ENCODE assay signal across 24 cellular contexts in the genomic region with DNA sequence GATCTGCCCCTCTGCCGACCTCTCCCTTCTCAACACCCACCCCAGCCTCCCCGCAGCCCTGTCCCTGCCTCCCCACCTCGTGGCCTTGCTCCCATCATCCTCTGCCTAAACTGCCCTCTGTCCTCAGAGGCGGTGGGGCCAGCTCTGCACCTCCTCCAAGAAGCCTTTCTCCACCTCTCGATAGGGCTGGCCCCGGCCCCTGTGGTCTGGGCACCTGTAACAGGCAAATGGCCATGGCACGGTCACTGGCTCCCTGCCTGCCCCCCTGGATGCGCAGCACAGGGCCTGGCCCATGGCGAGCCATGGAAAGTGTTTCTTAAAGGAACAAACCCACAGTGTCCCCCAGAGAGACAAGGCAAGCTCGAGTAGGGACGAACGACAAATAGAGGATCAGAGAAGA.
DNase-seq lines count a peak whose midpoint lies in the region; ATAC-seq, FAIRE-seq and TF ChIP-seq lines count a peak whose summit lies in the region.
"Had no signal": no experiment of that assay in that cellular context is flagged by ENCODE, and none has a peak within 500 bp of the region (broad histone marks: within the 10 kb centered on the region; RNA-seq: fewer than 3 reads in every experiment).

No MANE protein-coding gene starts in this region.

- ATAC-seq in GM21515 (IDR thresholded peaks at IDR 0.05; ENCODE audit: unreplicated experiment), result no peak
- ATAC-seq in GM21723 (IDR thresholded peaks at IDR 0.05; ENCODE audit: unreplicated experiment), result no peak
- no peak for ATAC-seq in HG02623 (IDR thresholded peaks at IDR 0.05; ENCODE audit: unreplicated experiment)
- ATAC-seq: A549 had no signal

- no peak overlapping the region for H3K4me3 Mint-ChIP-seq in nephron progenitor cell
- H3K4me3 Mint-ChIP-seq: activated CD4-positive, alpha-beta T cell treated with anti-CD3 and anti-CD28 coated beads, Interleukin-2, amount 10 ng/mL, durations not matched to agents 24 days and 14 days; brain; stimulated activated naive CD8-positive, alpha-beta T cell treated with anti-CD3 and anti-CD28 coated beads, Interleukin-15, Interleukin-2, amounts not matched to agents 100 ng/mL and 50 ng/mL, for 24 hours had no signal

- peak; percentile 65 for FAIRE-seq in urothelium cell line (lab: Jason Lieb, UNC)
- FAIRE-seq: A549, H54 had no signal

- no peaks in the 10 kb centered on the region for H3K9me3 Mint-ChIP-seq in nephron progenitor cell
- H3K9me3 Mint-ChIP-seq: activated CD4-positive, alpha-beta T cell treated with anti-CD3 and anti-CD28 coated beads, Interleukin-2, amount 10 ng/mL, durations not matched to agents 24 days and 14 days; brain; stimulated activated naive CD8-positive, alpha-beta T cell treated with anti-CD3 and anti-CD28 coated beads, Interleukin-15, Interleukin-2, amounts not matched to agents 100 ng/mL and 50 ng/mL, for 24 hours had no signal

- no peaks in the 10 kb centered on the region for H3K36me3 Mint-ChIP-seq in nephron progenitor cell (ENCODE audit: low read depth)
- H3K36me3 Mint-ChIP-seq: brain had no signal

- no peak for TF ChIP-seq CTCF in nephron progenitor cell (IDR thresholded peaks at IDR 0.05)

- peaks cover 42% of the 10 kb centered on the region for H3K4me1 Mint-ChIP-seq in nephron progenitor cell
- H3K4me1 Mint-ChIP-seq: brain had no signal

- peaks cover 13% of the 10 kb centered on the region for H3K27me3 Mint-ChIP-seq in nephron progenitor cell (ENCODE audit: low read depth, poor library complexity)
- H3K27me3 Mint-ChIP-seq: stimulated activated naive CD8-positive, alpha-beta T cell treated with anti-CD3 and anti-CD28 coated beads, Interleukin-15, Interleukin-2, amounts not matched to agents 100 ng/mL and 50 ng/mL, for 24 hours had no signal

- peak; percentile 52 for DNase-seq in activated effector memory CD4-positive, alpha-beta T cell treated with anti-CD3 and anti-CD28 coated beads, Interleukin-2, amount 50 U/mL, for 16 hours
- no peak for DNase-seq in activated effector memory CD4-positive, alpha-beta T cell treated with Interleukin-2 at 50 U/mL for 16 hours
- peak; percentile 40 for DNase-seq in activated CD8-positive, alpha-beta memory T cell treated with anti-CD3 and anti-CD28 coated beads, Interleukin-2, amount 50 U/mL, for 48 hours
- DNase-seq in nephron progenitor cell, result no peak
- no peak for DNase-seq in urothelium cell line (ENCODE audit: low spot score)
- DNase-seq: activated CD4-positive, alpha-beta T cell treated with anti-CD3 and anti-CD28 coated beads, Interleukin-2, amount 10 ng/mL, durations not matched to agents 24 days and 14 days; activated gamma-delta T cell treated with Interleukin-2 at 50 U/mL for 16 hours; COR-L47; DMS79; effector CD4-positive, alpha-beta T cell; erythroblast; foreskin fibroblast; Kasumi-1; mesendoderm; MV-4-11; NCI-H187; stimulated activated CD4-positive, alpha-beta T cell treated with anti-CD3 and anti-CD28 coated beads, Interleukin-4, amount 100 ng/mL, for 24 hours had no signal

- peak overlapping the region; percentile 42 for H3K27ac Mint-ChIP-seq in nephron progenitor cell
- H3K27ac Mint-ChIP-seq: activated CD4-positive, alpha-beta T cell treated with anti-CD3 and anti-CD28 coated beads, Interleukin-2, amount 10 ng/mL, durations not matched to agents 24 days and 14 days; brain; stimulated activated naive CD8-positive, alpha-beta T cell treated with anti-CD3 and anti-CD28 coated beads, Interleukin-15, Interleukin-2, amounts not matched to agents 100 ng/mL and 50 ng/mL, for 24 hours had no signal

Comparison
In these comparisons a context has a peak if more than half of its experiments do, and no peak if none do; other contexts are left out.
1. DNase-seq: peak in activated effector memory CD4-positive, alpha-beta T cell treated with anti-CD3 and anti-CD28 coated beads, Interleukin-2, amount 50 U/mL, for 16 hours (single experiment) and activated CD8-positive, alpha-beta memory T cell treated with anti-CD3 and anti-CD28 coated beads, Interleukin-2, amount 50 U/mL, for 48 hours (single experiment); none in activated effector memory CD4-positive, alpha-beta T cell treated with Interleukin-2 at 50 U/mL for 16 hours (single experiment), nephron progenitor cell (single experiment) and urothelium cell line (single experiment).